In genomic region chr2:9984217-9984739, GRCh38 we compare ENCODE assay signal across 1 cellular context.
TF ChIP-seq lines count a peak whose summit lies in the region.

No MANE protein-coding gene starts in this region.

TF ChIP-seq in GM12878, 131 proteins besides CTCF, POLR2A, EP300 and RAD21:
- TF ChIP-seq SIX5 (IDR thresholded peaks at IDR 0.05; ENCODE audit: low read depth, low read length, severe bottlenecking) (no peak), DPF2 (IDR thresholded peaks at IDR 0.05) (no peak), MLLT1 (IDR thresholded peaks at IDR 0.05) (no peak), SRF (IDR thresholded peaks at IDR 0.05; ENCODE audit: low read depth in 2 of 2, low read length in 2 of 2) (no peak), TARDBP (IDR thresholded peaks at IDR 0.05; ENCODE audit: borderline replicate concordance) (no peak), PKNOX1 (IDR thresholded peaks at IDR 0.05) (0 out of 2 replicates have a peak, but pooled peaks have one; percentile 15), ELK1 (IDR thresholded peaks at IDR 0.05; ENCODE audit: low read depth, low read length) (no peak), HSF1 (IDR thresholded peaks at IDR 0.05; ENCODE audit: low read depth, low read length) (no peak), GABPA (IDR thresholded peaks at IDR 0.05; ENCODE audit: low read depth) (no peak), CHD2 (IDR thresholded peaks at IDR 0.05; ENCODE audit: borderline replicate concordance, low read depth, low read length) (no peak), ZNF592 (IDR thresholded peaks at IDR 0.05) (no peak), SMAD1 (IDR thresholded peaks at IDR 0.05; ENCODE audit: low read depth, partially characterized antibody) (no peak), SMC3 (IDR thresholded peaks at IDR 0.05; ENCODE audit: borderline replicate concordance, low read length) (peak; percentile 67; the same call in 1 of the 2 replicates), EED (IDR thresholded peaks at IDR 0.05; ENCODE audit: low read depth) (no peak), ATF7 (IDR thresholded peaks at IDR 0.05; ENCODE audit: low read depth) (peak; percentile 24; the same call in 1 of the 2 replicates), USF2 (IDR thresholded peaks at IDR 0.05; ENCODE audit: borderline replicate concordance, low read depth, low read length) (no peak), RUNX3 (IDR thresholded peaks at IDR 0.05; ENCODE audit: low read length) (no peak), EGR1 (IDR thresholded peaks at IDR 0.05; ENCODE audit: borderline replicate concordance in 1 of 2, low read depth in 2 of 2, low read length in 2 of 2) (no peak), CUX1 (IDR thresholded peaks at IDR 0.05; ENCODE audit: insufficient replicate concordance, low read depth, low read length) (no peak), MXI1 (IDR thresholded peaks at IDR 0.05; ENCODE audit: low read depth, low read length) (no peak), ESRRA (IDR thresholded peaks at IDR 0.05; ENCODE audit: low read length) (no peak), TBL1XR1 (IDR thresholded peaks at IDR 0.05; ENCODE audit: low read depth, low read length) (no peak), RCOR1 (conservative IDR thresholded peaks at IDR 0.05; ENCODE audit: low read depth, low read length) (no peak), SREBF2 (IDR thresholded peaks at IDR 0.05; ENCODE audit: low read length) (no peak), YBX1 (IDR thresholded peaks at IDR 0.05) (no peak)
